Comparison of ENCODE assay signal across 13 cellular contexts in genomic region chr1:207829576-207829975, GRCh38.
DNase-seq lines count a peak whose midpoint lies in the region; ATAC-seq and TF ChIP-seq lines count a peak whose summit lies in the region.
"Had no signal": no experiment of that assay in that cellular context is flagged by ENCODE, and none has a peak within 500 bp of the region (broad histone marks: within the 10 kb centered on the region; RNA-seq: fewer than 3 reads in every experiment).

No MANE protein-coding gene starts in this region.

- H3K27me3 ChIP-seq in mammary epithelial cell (ENCODE audit: insufficient read depth, low read length) (no peaks in the 10 kb centered on the region), muscle layer of duodenum (ENCODE audit: low read depth, low read length) (no peaks in the 10 kb centered on the region), tibial nerve (no peaks in the 10 kb centered on the region)

- intact Hi-C loops in MCF 10A (cut with micrococcal nuclease) (no loop called here), mammary epithelial cell (cut with micrococcal nuclease) (loop anchor here (2.0 kb wide), 1 partner anchor 19 kb away; no protein-coding TSS in a partner anchor)

- H3K27ac ChIP-seq in mammary epithelial cell (ENCODE audit: insufficient read depth, low read depth, low read length) (no peak overlapping the region), muscle layer of duodenum (ENCODE audit: low read length) (peak overlapping the region; percentile 99), tibial nerve (peak overlapping the region; percentile 54 to 99 (median 78))

- H3K36me3 ChIP-seq in mammary epithelial cell (ENCODE audit: insufficient read depth, low read length) (peaks cover 5% of the 10 kb centered on the region), muscle layer of duodenum (ENCODE audit: control insufficient read depth in 1 of 2, insufficient read depth in 2 of 2, low read length in 2 of 2) (peaks cover 0 to 2% of the 10 kb centered on the region in 2 donors), tibial nerve (no peaks in the 10 kb centered on the region)

- H3K79me2 ChIP-seq in mammary epithelial cell (ENCODE audit: insufficient read depth, low read length), result peaks cover 93% of the 10 kb centered on the region

- TF ChIP-seq EP300 in tibial nerve (IDR thresholded peaks at IDR 0.05), result no peak

- H2AFZ ChIP-seq in mammary epithelial cell (ENCODE audit: low read depth, low read length), result no peak overlapping the region

- H4K20me1 ChIP-seq in mammary epithelial cell (ENCODE audit: insufficient read depth, low read length), result no peaks in the 10 kb centered on the region

- peaks cover 16% of the 10 kb centered on the region for H3K36me3 Mint-ChIP-seq in MCF 10A (ENCODE audit: insufficient read depth, unreplicated experiment)
- H3K36me3 Mint-ChIP-seq in T-helper 17 cell (ENCODE audit: low read depth), result peaks cover 3% of the 10 kb centered on the region

- DNase-seq in MCF 10A (ENCODE audit: unreplicated experiment), result no peak
- no peak for DNase-seq in mammary epithelial cell
- no peak for DNase-seq in T-helper 17 cell
- no peak for DNase-seq in tibial nerve (ENCODE audit: low spot score in 2 of 2)
- no peak for DNase-seq in activated CD4-positive, alpha-beta T cell treated with anti-CD3 and anti-CD28 coated beads, Interleukin-2, amount 50 U/mL, for 48 hours
- no peak for DNase-seq in KBM-7
- DNase-seq: activated effector memory CD4-positive, alpha-beta T cell treated with anti-CD3 and anti-CD28 coated beads, Interleukin-2, amount 50 U/mL, for 16 hours; COR-L47; NCI-H1417 treated with DMSO at 0.1 percent for 48 hours; stimulated activated CD4-positive, alpha-beta T cell treated with anti-CD3 and anti-CD28 coated beads, Interleukin-12 subunit alpha, Interleukin-12 subunit beta, amount 100 ng/mL, for 4 hours; stimulated activated naive B cell treated with anti-CD40 and anti-IgM and Interleukin-4, amounts not matched to agents 10 μg/mL and 1 μg/mL and 100 μg/mL, for 72 hours had no signal

- ATAC-seq in T-helper 17 cell, result no peak
- ATAC-seq in GM21447 (IDR thresholded peaks at IDR 0.05; ENCODE audit: unreplicated experiment), result no peak
- ATAC-seq: stimulated activated naive B cell treated with anti-CD40 and anti-IgM and Interleukin-4, amounts not matched to agents 10 μg/mL and 1 μg/mL and 100 μg/mL, for 72 hours had no signal

- POLR2A ChIA-PET in MCF 10A (lab: Yijun Ruan, JAX), result interaction anchor here (0.5 to 11.5 kb wide), 22 partner anchors 8 to 134 kb away, joined by 3 to 372 read pairs (median 5); no protein-coding TSS in a partner anchor

- H3K27me3 Mint-ChIP-seq in MCF 10A (ENCODE audit: insufficient read depth, unreplicated experiment), result no peaks in the 10 kb centered on the region
- H3K27me3 Mint-ChIP-seq in T-helper 17 cell, result no peaks in the 10 kb centered on the region
- H3K27me3 Mint-ChIP-seq: stimulated activated naive B cell treated with anti-CD40 and anti-IgM and Interleukin-4, amounts not matched to agents 10 μg/mL and 1 μg/mL and 100 μg/mL, for 72 hours had no signal

- H3K4me1 ChIP-seq in mammary epithelial cell (ENCODE audit: insufficient read depth, low read length) (peaks cover 8% of the 10 kb centered on the region), muscle layer of duodenum (ENCODE audit: control insufficient read depth in 1 of 2, insufficient read depth in 2 of 2, low read length in 2 of 2) (peaks cover 35 to 70% of the 10 kb centered on the region in 2 donors), tibial nerve (peaks cover 0 to 92% (median 40%) of the 10 kb centered on the region in 4 donors)

- CTCF ChIA-PET in MCF 10A (lab: Yijun Ruan, JAX), result interaction anchor here (0.5 to 28.1 kb wide), 37 partner anchors 10 to 1600 kb away, joined by 3 to 790 read pairs (median 6); no protein-coding TSS in a partner anchor
- CTCF ChIA-PET in mammary epithelial cell (lab: Charles Lee; ENCODE audit: low non-redundant PET), result no interaction called here

- BruUV-seq in MCF 10A (replicated peaks; lab: Mats Ljungman, UMichigan), result no TSS peak
- BruUV-seq in mammary epithelial cell (replicated peaks; lab: Mats Ljungman, UMichigan), result no TSS peak

- H3K9me3 Mint-ChIP-seq in MCF 10A (ENCODE audit: unreplicated experiment), result no peaks in the 10 kb centered on the region
- H3K9me3 Mint-ChIP-seq: stimulated activated naive B cell treated with anti-CD40 and anti-IgM and Interleukin-4, amounts not matched to agents 10 μg/mL and 1 μg/mL and 100 μg/mL, for 72 hours had no signal

- in situ Hi-C loops in mammary epithelial cell (cut with MboI; ENCODE audit: low sequenced_read_pairs in 2 of 2), result loop anchor here in 1 of 2 donors (5.0 to 10.0 kb wide), 2 partner anchors 43 to 135 kb away; no protein-coding TSS in a partner anchor
- in situ Hi-C loops in KBM-7 (cut with MboI; ENCODE audit: low pct_unique_long_range_greater_than_20kb, low sequenced_read_pairs), result no loop called here

- H3K4me2 ChIP-seq in mammary epithelial cell (ENCODE audit: insufficient read depth, low read depth, low read length), result no peak overlapping the region

- no peaks in the 10 kb centered on the region for H3K9me3 ChIP-seq in mammary epithelial cell (replicated peaks; ENCODE audit: insufficient read depth, low read length)
- H3K9me3 ChIP-seq in T-helper 17 cell (ENCODE audit: control insufficient read depth, low read length, poor library complexity, severe bottlenecking), result no peaks in the 10 kb centered on the region
- H3K9me3 ChIP-seq in muscle layer of duodenum (ENCODE audit: control insufficient read depth in 1 of 2, low read length in 2 of 2), result no peaks in the 10 kb centered on the region
- no peaks in the 10 kb centered on the region for H3K9me3 ChIP-seq in tibial nerve

- H3K27ac Mint-ChIP-seq in MCF 10A (ENCODE audit: low read depth, unreplicated experiment), result peak overlapping the region; percentile 52
- peak overlapping the region; percentile 88 for H3K27ac Mint-ChIP-seq in T-helper 17 cell

- H3K4me3 ChIP-seq in mammary epithelial cell (replicated peaks in 1 of 3; ENCODE audit: insufficient read depth in 1 of 3, low read depth in 2 of 3, low read length in 3 of 3) (no peak overlapping the region), muscle layer of duodenum (ENCODE audit: low read depth in 1 of 2, low read length in 2 of 2) (no peak overlapping the region), tibial nerve (no peak overlapping the region)

- no peak overlapping the region for H3K9ac ChIP-seq in mammary epithelial cell (ENCODE audit: insufficient read depth, low read length)

- dilution Hi-C loops in mammary epithelial cell (cut with HindIII; ENCODE audit: low sequenced_read_pairs), result no loop called here

- peaks cover 68% of the 10 kb centered on the region for H3K4me1 Mint-ChIP-seq in MCF 10A (ENCODE audit: insufficient read depth, unreplicated experiment)
- peaks cover 77% of the 10 kb centered on the region for H3K4me1 Mint-ChIP-seq in T-helper 17 cell

- TF ChIP-seq POLR2A in tibial nerve (IDR thresholded peaks at IDR 0.05), result no peak

- no peak overlapping the region for H3K4me3 Mint-ChIP-seq in MCF 10A (ENCODE audit: unreplicated experiment)
- H3K4me3 Mint-ChIP-seq in T-helper 17 cell, result no peak overlapping the region
- H3K4me3 Mint-ChIP-seq: stimulated activated naive B cell treated with anti-CD40 and anti-IgM and Interleukin-4, amounts not matched to agents 10 μg/mL and 1 μg/mL and 100 μg/mL, for 72 hours had no signal

- TF ChIP-seq CTCF in MCF 10A (IDR thresholded peaks at IDR 0.05; ENCODE audit: unreplicated experiment) (no peak), mammary epithelial cell (conservative IDR thresholded peaks at IDR 0.05 in 1 of 2, IDR thresholded peaks at IDR 0.05 in 1 of 2; ENCODE audit: extremely low read depth in 1 of 2, insufficient read depth in 1 of 2, low read depth in 1 of 2, low read length in 2 of 2) (no peak), tibial nerve (IDR thresholded peaks at IDR 0.05) (no peak)
